ENCODE assay signal across 22 cellular contexts in the genomic region with DNA sequence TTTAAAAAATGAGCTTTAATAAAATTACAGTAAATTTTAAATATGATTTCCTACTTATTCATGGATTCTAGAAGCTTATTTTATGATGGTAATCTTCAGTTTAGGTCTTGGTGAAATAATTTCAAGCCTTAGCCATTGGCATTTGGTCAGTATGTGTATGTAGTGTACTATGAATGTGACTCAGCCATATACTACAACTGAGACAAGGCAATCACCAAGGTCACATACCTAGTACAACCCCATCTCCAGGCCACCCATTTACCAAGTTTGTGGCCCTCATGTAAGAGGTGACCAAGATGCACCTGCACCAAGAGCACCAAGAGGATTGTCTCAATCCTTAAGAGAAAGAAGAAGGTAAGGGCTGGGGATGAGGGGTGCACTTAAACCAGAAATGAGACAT. TPM values are rescaled to one million over a fixed set of nuclear protein-coding genes. Genes with fewer than 3 reads are reported as not detected.
DNase-seq lines count a peak whose midpoint lies in the region; ATAC-seq, FAIRE-seq and TF ChIP-seq lines count a peak whose summit lies in the region.
"Had no signal": no experiment of that assay in that cellular context is flagged by ENCODE, and none has a peak within 500 bp of the region (broad histone marks: within the 10 kb centered on the region; RNA-seq: fewer than 3 reads in every experiment).

No MANE protein-coding gene starts in this region.

- no peak for FAIRE-seq in HepG2 (lab: Jason Lieb, UNC)
- FAIRE-seq: endothelial cell of umbilical vein, frontal cortex had no signal

- H3K27ac ChIP-seq in HepG2 (ENCODE audit: extremely low read length, insufficient read depth, low read length) (no peak overlapping the region), right lobe of liver (no peak overlapping the region)
- H3K27ac ChIP-seq: ascending aorta, RWPE1, transverse colon had no signal

- H2AFZ ChIP-seq in HepG2 (ENCODE audit: low read length), result no peak overlapping the region

- no TSS peak for BruUV-seq in HepG2 (replicated peaks; lab: Mats Ljungman, UMichigan)

- H3K9me3 ChIP-seq in HepG2 (ENCODE audit: low read length) (no peaks in the 10 kb centered on the region), right lobe of liver (no peaks in the 10 kb centered on the region)
- H3K9me3 ChIP-seq: ascending aorta, transverse colon had no signal

- DNase-seq in HepG2 (ENCODE audit: low spot score) (no peak), right lobe of liver (no peak), NCI-H1092 (lab: John Stamatoyannopoulos, UW) (no peak), NCI-H1930 (lab: John Stamatoyannopoulos, UW) (no peak), iPS-NIHi7 (ENCODE audit: extremely low spot score) (no peak), glomerular visceral epithelial cell (ENCODE audit: extremely low spot score) (no peak)
- DNase-seq: activated CD4-positive, alpha-beta T cell treated with anti-CD3 and anti-CD28 coated beads for 1 hour; activated CD8-positive, alpha-beta memory T cell treated with anti-CD3 and anti-CD28 coated beads, Interleukin-2, amount 50 U/mL, for 4 hours; activated gamma-delta T cell treated with Interleukin-2 at 50 U/mL for 16 hours; CD4-positive, CD25-positive, alpha-beta regulatory T cell; DND-41; H9; MV-4-11; transverse colon had no signal

- no peak for TF ChIP-seq POLR2A in HepG2 (IDR thresholded peaks at IDR 0.05; ENCODE audit: insufficient read depth in 1 of 2, low read depth in 2 of 2, low read length in 2 of 2)
- no peak for TF ChIP-seq POLR2A in right lobe of liver (IDR thresholded peaks at IDR 0.05)

- TF ChIP-seq EP300 in HepG2 (IDR thresholded peaks at IDR 0.05; ENCODE audit: low read depth in 2 of 2, low read length in 2 of 2), result no peak
- TF ChIP-seq EP300 in HepG2 (CRISPR knock-in tag; IDR thresholded peaks at IDR 0.05; ENCODE audit: borderline replicate concordance), result no peak

- TF ChIP-seq CTCF in HepG2 (CRISPR knock-in tag; IDR thresholded peaks at IDR 0.05) (no peak), right lobe of liver (IDR thresholded peaks at IDR 0.05) (no peak)

- H3K9ac ChIP-seq in HepG2 (ENCODE audit: insufficient read depth, low read depth, low read length), result no peak overlapping the region

- H3K27me3 ChIP-seq in HepG2 (ENCODE audit: control insufficient read depth in 1 of 2, insufficient read depth in 2 of 2, low read length in 2 of 2) (no peaks in the 10 kb centered on the region), right lobe of liver (no peaks in the 10 kb centered on the region)
- H3K27me3 ChIP-seq: ascending aorta, transverse colon had no signal

- intact Hi-C loops in HepG2 (cut with micrococcal nuclease; ENCODE audit: unreplicated experiment) (no loop called here), right lobe of liver (cut with DNase I) (no loop called here)

- H3K4me1 ChIP-seq in HepG2 (ENCODE audit: insufficient read depth, low read length), result no peaks in the 10 kb centered on the region
- H3K4me1 ChIP-seq in right lobe of liver, result peaks cover 0 to 17% (median 0%) of the 10 kb centered on the region in 4 donors
- H3K4me1 ChIP-seq: transverse colon had no signal

- no peak overlapping the region for H3K4me2 ChIP-seq in HepG2 (ENCODE audit: low read depth, low read length)
- H3K4me2 ChIP-seq: smooth muscle cell had no signal

- no peaks in the 10 kb centered on the region for H4K20me1 ChIP-seq in HepG2 (ENCODE audit: insufficient read depth, low read length)

- peaks cover 2 to 27% of the 10 kb centered on the region in 2 experiments; a peak in 4 of 5 replicates for H3K36me3 ChIP-seq in HepG2 (replicated peaks in 1 of 2; ENCODE audit: control insufficient read depth in 1 of 2, insufficient read depth in 2 of 2, low read length in 2 of 2)
- H3K36me3 ChIP-seq in right lobe of liver, result peaks cover 0 to 6% (median 0%) of the 10 kb centered on the region in 4 donors

- POLR2A ChIA-PET in HepG2 (lab: Yijun Ruan, JAX), result no interaction called here

- no peaks in the 10 kb centered on the region for H3K79me2 ChIP-seq in HepG2 (ENCODE audit: insufficient read depth, low read length)

- CTCF ChIA-PET in HepG2 (lab: Yijun Ruan, JAX; ENCODE audit: low intra/inter-chr PET ratio, low total read pairs), result no interaction called here

- in situ Hi-C loops in HepG2 (cut with HindIII; ENCODE audit: extremely low pct_ligation_motif_present, low pct_unique_long_range_greater_than_20kb), result no loop called here

- no peak overlapping the region for H3K4me3 ChIP-seq in HepG2 (replicated peaks in 1 of 3; ENCODE audit: insufficient read depth in 1 of 3, low read depth in 2 of 3, low read length in 3 of 3)
- H3K4me3 ChIP-seq in right lobe of liver, result no peak overlapping the region
- H3K4me3 ChIP-seq: ascending aorta, smooth muscle cell, transverse colon had no signal

- peak; percentile 64 for ATAC-seq in HepG2
- no peak for ATAC-seq in right lobe of liver
- peak; percentile 56 for ATAC-seq in HG02588 (IDR thresholded peaks at IDR 0.05; ENCODE audit: unreplicated experiment)
- peak; percentile 67 for ATAC-seq in HG03354 (IDR thresholded peaks at IDR 0.05; ENCODE audit: poor library complexity, severe bottlenecking, unreplicated experiment)

- no peak for TF ChIP-seq RAD21 in HepG2 (CRISPR knock-in tag; IDR thresholded peaks at IDR 0.05)

TF ChIP-seq in HepG2, 621 proteins besides CTCF, POLR2A, EP300 and RAD21:
- TF ChIP-seq ISX (CRISPR knock-in tag; conservative IDR thresholded peaks at IDR 0.05) (no peak), ASH2L (IDR thresholded peaks at IDR 0.05; ENCODE audit: insufficient read length, low read depth, low read length) (no peak), HMG20A (CRISPR knock-in tag; IDR thresholded peaks at IDR 0.05; ENCODE audit: borderline replicate concordance) (no peak), ZNF12 (CRISPR knock-in tag; IDR thresholded peaks at IDR 0.05) (0 out of 2 replicates have a peak, but pooled peaks have one; percentile 15), ZNF746 (CRISPR knock-in tag; IDR thresholded peaks at IDR 0.05) (no peak), ZFP90 (CRISPR knock-in tag; IDR thresholded peaks at IDR 0.05; ENCODE audit: borderline replicate concordance) (peak; percentile 68; the same call in 1 of the 2 replicates)
- TF ChIP-seq, protein P1, sequence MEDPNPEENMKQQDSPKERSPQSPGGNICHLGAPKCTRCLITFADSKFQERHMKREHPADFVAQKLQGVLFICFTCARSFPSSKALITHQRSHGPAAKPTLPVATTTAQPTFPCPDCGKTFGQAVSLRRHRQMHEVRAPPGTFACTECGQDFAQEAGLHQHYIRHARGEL (CRISPR knock-in tag; IDR thresholded peaks at IDR 0.05), result no peak

RNA-seq across cellular contexts. Expression of a gene that starts 54.8 kb away (rescaled TPM):
- total RNA-seq in HepG2 (2016; rRNA removed; fragmentation: Illumina TruSeq; extraction: Trizol) (0.04 TPM in 1 of 2 replicates, not detected in the other), right lobe of liver (under 1 TPM; 0.14 to 0.93 (median 0.59) TPM)
- not detected in 2 replicates for total RNA-seq in HepG2 (2016; cell fraction: cytosol; rRNA removed; fragmentation: Illumina TruSeq; extraction: Trizol; ENCODE audit: low read depth)
- 0.04 TPM in 1 of 2 replicates, not detected in the other for total RNA-seq in HepG2 (2016; cell fraction: insoluble cytoplasmic fraction; rRNA removed; fragmentation: Illumina TruSeq; extraction: Trizol)
- 0.03 TPM in 1 of 2 replicates, not detected in the other for total RNA-seq in HepG2 (2016; cell fraction: membrane; rRNA removed; fragmentation: Illumina TruSeq; extraction: Trizol)
- total RNA-seq in HepG2 (2016; cell fraction: nucleus; rRNA removed; fragmentation: Illumina TruSeq; extraction: Trizol), result 0.16 and 0.25 TPM in 2 replicates
- 0.86 and 1.2 TPM in 2 replicates for polyA plus RNA-seq in HepG2 (2011; rRNA removed)
- 0.67 and 0.68 TPM in 2 replicates for polyA plus RNA-seq in HepG2 (2011; cell fraction: cytosol; rRNA removed)
- polyA plus RNA-seq in HepG2 (2011; cell fraction: nucleus; rRNA removed), result 0.74 and 0.85 TPM in 2 replicates
- polyA plus RNA-seq in HepG2 (2012), result 1.0 and 1.8 TPM in 2 replicates
- 0.03 and 0.09 TPM in 2 replicates for polyA plus RNA-seq in HepG2 (2016; cell fraction: cytosol; fragmentation: Illumina TruSeq; extraction: Trizol; ENCODE audit: low read depth)
- polyA plus RNA-seq in HepG2 (2016; cell fraction: insoluble cytoplasmic fraction; fragmentation: Illumina TruSeq; extraction: Trizol; ENCODE audit: low read depth), result 0.07 and 0.08 TPM in 2 replicates
- not detected in 2 replicates for polyA plus RNA-seq in HepG2 (2016; cell fraction: membrane; fragmentation: Illumina TruSeq; extraction: Trizol; ENCODE audit: low read depth)
- 0.14 and 0.28 TPM in 2 replicates for polyA plus RNA-seq in HepG2 (2016; cell fraction: nucleus; fragmentation: Illumina TruSeq; extraction: Trizol; ENCODE audit: insufficient read depth, low read depth)
- polyA minus RNA-seq in HepG2 (2011; rRNA and poly(A)+ RNA removed; ENCODE audit: low replicate concordance), result 1.2 TPM in 1 of 2 replicates, not detected in the other
- 0.53 and 0.69 TPM in 2 replicates for polyA minus RNA-seq in HepG2 (2011; cell fraction: cytosol; rRNA and poly(A)+ RNA removed)
- polyA minus RNA-seq in HepG2 (2011; cell fraction: nucleus; rRNA and poly(A)+ RNA removed), result 1.4 and 1.6 TPM in 2 replicates
- total RNA-seq: CD4-positive, CD25-positive, alpha-beta regulatory T cell; endothelial cell of umbilical vein; T-helper 2 cell treated with Interferon-gamma antibody and Interleukin-4, amounts not matched to agents 100 ng/mL and 5 ng/mL, for 36 hours had no signal
- polyA plus RNA-seq: CD4-positive, CD25-positive, alpha-beta regulatory T cell had no signal

Comparison
In these comparisons a context has a peak if more than half of its experiments do, and no peak if none do; other contexts are left out.
1. ATAC-seq: peak in HepG2 (single experiment), HG02588 (single experiment) and HG03354 (single experiment); none in right lobe of liver (0 of 4).